36 cellular contexts compared by ENCODE assay signal in the genomic region with DNA sequence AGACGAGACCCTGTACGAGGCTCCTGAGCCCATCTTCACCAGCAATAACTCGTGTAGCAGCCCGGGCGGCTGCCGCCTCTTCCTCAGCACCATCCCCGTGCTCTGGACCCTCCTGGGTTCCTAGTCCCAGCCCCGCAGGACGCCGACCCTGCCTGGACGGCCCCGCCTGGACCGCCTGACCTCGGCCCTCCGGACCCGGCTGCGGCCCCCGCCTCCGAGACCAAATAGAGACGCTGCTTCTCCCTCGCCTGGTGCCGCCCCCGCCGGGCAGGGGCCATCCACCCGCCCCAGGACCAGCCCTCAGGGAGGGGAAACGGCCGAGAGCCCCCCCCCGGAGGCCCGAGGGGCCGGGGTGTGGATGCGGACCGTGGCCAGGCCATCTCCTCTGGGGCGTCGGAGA. TPM values are rescaled to one million over a fixed set of nuclear protein-coding genes. Genes with fewer than 3 reads are reported as not detected.
"Had no signal": no experiment of that assay in that cellular context is flagged by ENCODE, and none has a peak within 500 bp of the region (broad histone marks: within the 10 kb centered on the region; RNA-seq: fewer than 3 reads in every experiment).

No MANE protein-coding gene starts in this region.

- ATAC-seq: activated CD4-positive, alpha-beta T cell treated with anti-CD3 and anti-CD28 coated beads for 36 hours; activated CD4-positive, CD25-positive, alpha-beta regulatory T cell treated with anti-CD3 and anti-CD28 coated beads, Interleukin-2, amount 50 U/mL, for 24 hours; activated CD8-positive, alpha-beta memory T cell treated with anti-CD3 and anti-CD28 coated beads, Interleukin-2, amount 10 ng/mL, durations not matched to agents 7 days and 5 days; activated CD8-positive, alpha-beta T cell treated with anti-CD3 and anti-CD28 coated beads, Interleukin-2, amount 10 ng/mL, durations not matched to agents 7 days and 5 days; activated naive CD8-positive, alpha-beta T cell treated with anti-CD3 and anti-CD28 coated beads, Interleukin-2, amount 50 U/mL, for 24 hours; body of pancreas; WTC11 had no signal

- FAIRE-seq: astrocyte, TTC549 had no signal

- H3K36me3 ChIP-seq: brain microvascular endothelial cell, breast epithelium had no signal

- H3K9me3 ChIP-seq: body of pancreas, breast epithelium had no signal

- H3K27ac ChIP-seq: body of pancreas, brain microvascular endothelial cell, breast epithelium, WERI-Rb-1 had no signal

- DNase-seq: activated CD4-positive, alpha-beta memory T cell treated with anti-CD3 and anti-CD28 coated beads, Interleukin-2, amount 10 ng/mL, durations not matched to agents 7 days and 5 days; activated CD4-positive, alpha-beta T cell treated with anti-CD3 and anti-CD28 coated beads for 1 hour; activated CD4-positive, alpha-beta T cell treated with anti-CD3 and anti-CD28 coated beads for 36 hours; activated CD4-positive, alpha-beta T cell treated with anti-CD3 and anti-CD28 coated beads for 48 hours; activated CD4-positive, alpha-beta T cell treated with anti-CD3 and anti-CD28 coated beads, Interleukin-2, amount 10 ng/mL, durations not matched to agents 7 days and 5 days; activated CD4-positive, alpha-beta T cell treated with anti-CD3 and anti-CD28 coated beads, Interleukin-2, amount 50 U/mL, for 48 hours; activated CD4-positive, CD25-positive, alpha-beta regulatory T cell; activated CD8-positive, alpha-beta memory T cell treated with anti-CD3 and anti-CD28 coated beads for 24 hours; activated CD8-positive, alpha-beta memory T cell treated with anti-CD3 and anti-CD28 coated beads, Interleukin-2, amount 10 ng/mL, durations not matched to agents 7 days and 5 days; activated CD8-positive, alpha-beta memory T cell treated with anti-CD3 and anti-CD28 coated beads, Interleukin-2, amount 50 U/mL, for 48 hours; activated CD8-positive, alpha-beta T cell treated with anti-CD3 and anti-CD28 coated beads, Interleukin-2, amount 10 ng/mL, durations not matched to agents 7 days and 5 days; activated effector memory CD4-positive, alpha-beta T cell treated with Interleukin-2 at 50 U/mL for 16 hours; activated gamma-delta T cell; activated naive CD4-positive, alpha-beta T cell treated with anti-CD3 and anti-CD28 coated beads, Interleukin-2, amount 10 ng/mL, durations not matched to agents 7 days and 5 days; activated naive CD4-positive, alpha-beta T cell treated with Interleukin-2 at 50 U/mL for 16 hours; activated naive CD8-positive, alpha-beta T cell treated with anti-CD3 and anti-CD28 coated beads, Interleukin-2, amount 10 ng/mL, durations not matched to agents 7 days and 5 days; activated naive CD8-positive, alpha-beta T cell treated with anti-CD3 and anti-CD28 coated beads, Interleukin-2, amount 50 U/mL, for 24 hours; activated T-cell treated with anti-CD3 and anti-CD28 coated beads, Interleukin-2, amount 50 U/mL, for 24 hours; activated T-cell treated with anti-CD3 and anti-CD28 coated beads, Interleukin-2, amount 50 U/mL, for 48 hours; amygdala; anterior cingulate cortex; body of pancreas; brain microvascular endothelial cell; central memory CD4-positive, alpha-beta T cell; T-helper 1 cell; T-helper 2 cell; T-helper 9 cell; WERI-Rb-1 had no signal

- H3K4me3 ChIP-seq: body of pancreas, breast epithelium had no signal

RNA-seq across cellular contexts. Expression of a gene that starts 14.1 kb away (rescaled TPM):
- total RNA-seq: activated CD4-positive, alpha-beta memory T cell treated with anti-CD3 and anti-CD28 coated beads, Interleukin-2, amount 10 ng/mL, durations not matched to agents 7 days and 5 days; activated CD4-positive, alpha-beta T cell treated with anti-CD3 and anti-CD28 coated beads for 36 hours; activated CD4-positive, alpha-beta T cell treated with anti-CD3 and anti-CD28 coated beads, Interleukin-2, amount 10 ng/mL, durations not matched to agents 7 days and 5 days; activated CD8-positive, alpha-beta memory T cell treated with anti-CD3 and anti-CD28 coated beads, Interleukin-2, amount 10 ng/mL, durations not matched to agents 7 days and 5 days; activated CD8-positive, alpha-beta T cell treated with anti-CD3 and anti-CD28 coated beads, Interleukin-2, amount 10 ng/mL, durations not matched to agents 7 days and 5 days; activated naive CD8-positive, alpha-beta T cell treated with anti-CD3 and anti-CD28 coated beads, Interleukin-2, amount 10 ng/mL, durations not matched to agents 7 days and 5 days; activated T-helper 2 cell treated with anti-CD3 and anti-CD28 coated beads, Interferon-gamma antibody, Interleukin-2, Interleukin-4, amounts not matched to agents 10 μg/mL and 5 μg/mL and 100 μg/mL, durations not matched to agents 14 hours and 24 hours and 36 hours; body of pancreas; cardiac septum had no signal
- polyA plus RNA-seq: adipose tissue had no signal
